ENCODE assay signal across 14 cellular contexts in the genomic region with DNA sequence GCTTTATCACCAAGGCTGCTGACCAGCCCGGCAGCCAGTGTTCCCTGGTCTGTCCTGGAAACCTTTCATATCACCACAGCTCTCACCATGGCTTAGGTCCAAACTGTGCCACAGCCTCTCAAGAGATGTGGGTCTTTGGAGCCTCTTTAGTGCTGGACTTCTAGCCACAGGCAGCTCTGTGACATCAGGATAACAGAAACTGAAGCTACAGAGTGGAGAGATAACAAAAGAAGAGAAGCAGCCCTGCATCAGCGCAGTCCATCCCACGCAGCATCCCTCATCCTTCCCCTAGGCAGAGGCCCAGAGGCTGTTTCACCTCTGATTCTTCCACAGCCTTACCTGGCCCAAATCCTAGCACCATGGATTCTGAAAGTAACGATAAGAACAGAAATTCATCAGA.
A peak's percentile ranks its signal among the peaks of the same experiment; 100 is the strongest.
DNase-seq lines count a peak whose midpoint lies in the region; ATAC-seq and TF ChIP-seq lines count a peak whose summit lies in the region.
"Had no signal": no experiment of that assay in that cellular context is flagged by ENCODE, and none has a peak within 500 bp of the region (broad histone marks: within the 10 kb centered on the region; RNA-seq: fewer than 3 reads in every experiment).

No MANE protein-coding gene starts in this region.

- H3K9me3 ChIP-seq in Panc1 (ENCODE audit: control insufficient read depth, insufficient read depth, low read depth, low read length) (no peaks in the 10 kb centered on the region), osteoblast (ENCODE audit: low read depth, low read length) (no peaks in the 10 kb centered on the region)
- H3K9me3 ChIP-seq: Caco-2, HAP-1 had no signal

- CTCF ChIA-PET in Panc1 (lab: Charles Lee): no interaction called here

- no peak overlapping the region for H3K4me3 Mint-ChIP-seq in stimulated activated naive CD8-positive, alpha-beta T cell treated with anti-CD3 and anti-CD28 coated beads, Interleukin-15, amount 100 ng/mL, for 72 hours
- no peak overlapping the region for H3K4me3 Mint-ChIP-seq in progenitor cell of endocrine pancreas (ENCODE audit: low read depth)
- H3K4me3 Mint-ChIP-seq: CD4-positive, alpha-beta T cell had no signal

- H3K27ac ChIP-seq in Panc1 (ENCODE audit: low read length) (no peak overlapping the region), osteoblast (ENCODE audit: low read depth, low read length) (no peak overlapping the region)
- H3K27ac ChIP-seq: C4-2B, GM23248 had no signal

- H3K4me3 ChIP-seq in Panc1 (ENCODE audit: low read depth in 2 of 2, low read length in 2 of 2) (no peak overlapping the region), osteoblast (ENCODE audit: insufficient read depth, low read length) (no peak overlapping the region)
- H3K4me3 ChIP-seq: GM23248, HAP-1 had no signal

- no peaks in the 10 kb centered on the region for H3K36me3 Mint-ChIP-seq in progenitor cell of endocrine pancreas (ENCODE audit: insufficient read depth)

- H3K27me3 Mint-ChIP-seq in stimulated activated naive CD8-positive, alpha-beta T cell treated with anti-CD3 and anti-CD28 coated beads, Interleukin-15, amount 100 ng/mL, for 72 hours: peaks cover 2% of the 10 kb centered on the region
- no peaks in the 10 kb centered on the region for H3K27me3 Mint-ChIP-seq in progenitor cell of endocrine pancreas
- H3K27me3 Mint-ChIP-seq: CD4-positive, alpha-beta T cell had no signal

- in situ Hi-C loops in Panc1 (cut with HindIII; ENCODE audit: low pct_unique_long_range_greater_than_20kb, low sequenced_read_pairs): no loop called here

- no peaks in the 10 kb centered on the region for H3K79me2 ChIP-seq in osteoblast (ENCODE audit: insufficient read depth, low read length)

- H4K20me1 ChIP-seq in osteoblast (ENCODE audit: insufficient read depth, low read length): no peaks in the 10 kb centered on the region

- H3K36me3 ChIP-seq in Panc1 (ENCODE audit: control insufficient read depth, insufficient read depth, low read length) (no peaks in the 10 kb centered on the region), osteoblast (ENCODE audit: insufficient read depth, low read length) (no peaks in the 10 kb centered on the region)
- H3K36me3 ChIP-seq: HAP-1 had no signal

- TF ChIP-seq CTCF in Panc1 (IDR thresholded peaks at IDR 0.05) (no peak), osteoblast (IDR thresholded peaks at IDR 0.05; ENCODE audit: extremely low read depth, low read depth, low read length) (no peak), progenitor cell of endocrine pancreas (IDR thresholded peaks at IDR 0.05; ENCODE audit: unreplicated experiment) (no peak)

- intact Hi-C loops in Panc1 (cut with micrococcal nuclease; ENCODE audit: unreplicated experiment): no loop called here

- POLR2A ChIA-PET in Panc1 (lab: Charles Lee): no interaction called here

- no peak for DNase-seq in stimulated activated naive CD8-positive, alpha-beta T cell treated with anti-CD3 and anti-CD28 coated beads, Interleukin-15, amount 100 ng/mL, for 72 hours
- DNase-seq in stimulated activated naive CD8-positive, alpha-beta T cell treated with anti-CD3 and anti-CD28 coated beads, Interleukin-15, Interleukin-2, amounts not matched to agents 100 U/mL and 50 U/mL, for 24 hours: no peak
- DNase-seq in Panc1 (ENCODE audit: low read depth, low spot score): no peak
- peak; percentile 8 for DNase-seq in osteoblast (ENCODE audit: insufficient read length, low spot score, missing footprints)
- no peak for DNase-seq in Kasumi-1 (lab: John Stamatoyannopoulos, UW)
- DNase-seq in progenitor cell of endocrine pancreas (ENCODE audit: low spot score, unreplicated experiment): no peak
- DNase-seq: AML-193; Caco-2; CD4-positive, alpha-beta T cell; GM23248 had no signal

- no TSS peak for BruUV-seq in Panc1 (replicated peaks; lab: Mats Ljungman, UMichigan)

- H3K27ac Mint-ChIP-seq in stimulated activated naive CD8-positive, alpha-beta T cell treated with anti-CD3 and anti-CD28 coated beads, Interleukin-15, amount 100 ng/mL, for 72 hours: no peak overlapping the region
- H3K27ac Mint-ChIP-seq in progenitor cell of endocrine pancreas: no peak overlapping the region
- H3K27ac Mint-ChIP-seq: CD4-positive, alpha-beta T cell had no signal

- ATAC-seq in stimulated activated naive CD8-positive, alpha-beta T cell treated with anti-CD3 and anti-CD28 coated beads, Interleukin-15, amount 100 ng/mL, for 72 hours: peak; percentile 16
- no peak for ATAC-seq in stimulated activated naive CD8-positive, alpha-beta T cell treated with anti-CD3 and anti-CD28 coated beads, Interleukin-15, Interleukin-2, amounts not matched to agents 100 U/mL and 50 U/mL, for 24 hours
- 0 out of 2 replicates have a peak, but pooled peaks have one; percentile 34 for ATAC-seq in Panc1
- ATAC-seq in GM19328 (IDR thresholded peaks at IDR 0.05; ENCODE audit: unreplicated experiment): no peak
- ATAC-seq: HepG2 had no signal

- H3K9me3 Mint-ChIP-seq in stimulated activated naive CD8-positive, alpha-beta T cell treated with anti-CD3 and anti-CD28 coated beads, Interleukin-15, amount 100 ng/mL, for 72 hours: no peaks in the 10 kb centered on the region
- H3K9me3 Mint-ChIP-seq in progenitor cell of endocrine pancreas (ENCODE audit: low read depth): no peaks in the 10 kb centered on the region
- H3K9me3 Mint-ChIP-seq: CD4-positive, alpha-beta T cell had no signal

- no peak overlapping the region for H2AFZ ChIP-seq in osteoblast (ENCODE audit: low read length)
- H2AFZ ChIP-seq: GM23248 had no signal

- H3K27me3 ChIP-seq in Panc1 (ENCODE audit: control insufficient read depth, insufficient read depth, low read length) (no peaks in the 10 kb centered on the region), osteoblast (ENCODE audit: insufficient read depth, low read length) (no peaks in the 10 kb centered on the region)

- H3K4me1 Mint-ChIP-seq in stimulated activated naive CD8-positive, alpha-beta T cell treated with anti-CD3 and anti-CD28 coated beads, Interleukin-15, amount 100 ng/mL, for 72 hours: no peaks in the 10 kb centered on the region
- H3K4me1 Mint-ChIP-seq in progenitor cell of endocrine pancreas (ENCODE audit: low read depth): peaks cover 2% of the 10 kb centered on the region

- no peak overlapping the region for H3K4me2 ChIP-seq in osteoblast (ENCODE audit: insufficient read depth, low read length)

- H3K4me1 ChIP-seq in Panc1 (ENCODE audit: control insufficient read depth, insufficient read depth, low read length): no peaks in the 10 kb centered on the region
- no peaks in the 10 kb centered on the region for H3K4me1 ChIP-seq in osteoblast (ENCODE audit: insufficient read depth, low read length)
- H3K4me1 ChIP-seq: Caco-2, HAP-1 had no signal

Comparison
In these comparisons a context has a peak if more than half of its experiments do, and no peak if none do; other contexts are left out.
1. ATAC-seq: peak in stimulated activated naive CD8-positive, alpha-beta T cell treated with anti-CD3 and anti-CD28 coated beads, Interleukin-15, amount 100 ng/mL, for 72 hours (single experiment) and Panc1 (single experiment); none in stimulated activated naive CD8-positive, alpha-beta T cell treated with anti-CD3 and anti-CD28 coated beads, Interleukin-15, Interleukin-2, amounts not matched to agents 100 U/mL and 50 U/mL, for 24 hours (single experiment) and GM19328 (single experiment).